ENCODE assay signal across 29 cellular contexts in genomic region chr16:57908409-57908987, GRCh38.
"Had no signal": no experiment of that assay in that cellular context is flagged by ENCODE, and none has a peak within 500 bp of the region (broad histone marks: within the 10 kb centered on the region; RNA-seq: fewer than 3 reads in every experiment).

No MANE protein-coding gene starts in this region.

- H3K4me2 ChIP-seq: neural progenitor cell had no signal

- H3K36me3 Mint-ChIP-seq: memory B cell; naive thymus-derived CD4-positive, alpha-beta T cell; neural progenitor cell; stimulated activated effector memory CD8-positive, alpha-beta T cell treated with anti-CD3 and anti-CD28 coated beads, Interleukin-12 subunit alpha, Interleukin-12 subunit beta, amount 100 ng/mL, for 72 hours; type B pancreatic cell had no signal

- H3K27ac ChIP-seq: esophagus muscularis mucosa, foreskin keratinocyte, heart right ventricle, neural progenitor cell, prostate gland, right atrium auricular region, sigmoid colon, testis, tibial artery had no signal

- H3K4me3 Mint-ChIP-seq: dendritic cell treated with granulocyte-macrophage colony-stimulating factor and Interleukin-4, amounts not matched to agents 40 ng/mL and 50 ng/mL, for 4 days; memory B cell; naive thymus-derived CD4-positive, alpha-beta T cell; nephron; neural progenitor cell; stimulated activated effector memory CD8-positive, alpha-beta T cell treated with anti-CD3 and anti-CD28 coated beads, Interleukin-12 subunit alpha, Interleukin-12 subunit beta, amount 100 ng/mL, for 72 hours; type B pancreatic cell had no signal

- H3K4me1 ChIP-seq: foreskin keratinocyte, neural progenitor cell, prostate gland, right atrium auricular region, sigmoid colon, testis, tibial artery had no signal

- H3K9me3 ChIP-seq: esophagus muscularis mucosa, heart right ventricle, prostate gland, right atrium auricular region, sigmoid colon, testis, tibial artery had no signal

- H3K9me3 Mint-ChIP-seq: dendritic cell treated with granulocyte-macrophage colony-stimulating factor and Interleukin-4, amounts not matched to agents 40 ng/mL and 50 ng/mL, for 4 days; memory B cell; naive thymus-derived CD4-positive, alpha-beta T cell; nephron; neural progenitor cell; stimulated activated effector memory CD8-positive, alpha-beta T cell treated with anti-CD3 and anti-CD28 coated beads, Interleukin-12 subunit alpha, Interleukin-12 subunit beta, amount 100 ng/mL, for 72 hours; type B pancreatic cell had no signal

- H2AFZ ChIP-seq: neural progenitor cell had no signal

- H3K9ac ChIP-seq: neural progenitor cell had no signal

- H3K27ac Mint-ChIP-seq: dendritic cell treated with granulocyte-macrophage colony-stimulating factor and Interleukin-4, amounts not matched to agents 40 ng/mL and 50 ng/mL, for 4 days; memory B cell; naive thymus-derived CD4-positive, alpha-beta T cell; nephron; neural progenitor cell; stimulated activated effector memory CD8-positive, alpha-beta T cell treated with anti-CD3 and anti-CD28 coated beads, Interleukin-12 subunit alpha, Interleukin-12 subunit beta, amount 100 ng/mL, for 72 hours; type B pancreatic cell had no signal

- H3K4me3 ChIP-seq: esophagus muscularis mucosa, heart right ventricle, lung, neural progenitor cell, prostate gland, right atrium auricular region, sigmoid colon, testis, tibial artery had no signal

- H3K36me3 ChIP-seq: esophagus muscularis mucosa, heart right ventricle, neural progenitor cell, prostate gland, right atrium auricular region, sigmoid colon, tibial artery had no signal

- ATAC-seq: foreskin keratinocyte; left lobe of liver; naive thymus-derived CD4-positive, alpha-beta T cell; stimulated activated effector memory CD8-positive, alpha-beta T cell treated with anti-CD3 and anti-CD28 coated beads, Interleukin-12 subunit alpha, Interleukin-12 subunit beta, amount 100 ng/mL, for 72 hours; stimulated activated naive CD8-positive, alpha-beta T cell treated with anti-CD3 and anti-CD28 coated beads, Interleukin-15, Interleukin-2, amounts not matched to agents 100 U/mL and 50 U/mL, for 24 hours had no signal

- H3K4me1 Mint-ChIP-seq: naive thymus-derived CD4-positive, alpha-beta T cell; nephron; stimulated activated effector memory CD8-positive, alpha-beta T cell treated with anti-CD3 and anti-CD28 coated beads, Interleukin-12 subunit alpha, Interleukin-12 subunit beta, amount 100 ng/mL, for 72 hours had no signal

- FAIRE-seq: colon, endothelial cell of umbilical vein, kidney had no signal

- H3K27me3 ChIP-seq: foreskin keratinocyte, right atrium auricular region, testis had no signal

- DNase-seq: effector CD8-positive, alpha-beta T cell; foreskin keratinocyte; glutamatergic neuron; heart right ventricle; hippocampal formation; kidney; midbrain; naive thymus-derived CD4-positive, alpha-beta T cell; nucleus accumbens; sigmoid colon; stimulated activated CD4-positive, alpha-beta T cell treated with anti-CD3 and anti-CD28 coated beads, Interleukin-2, amount 100 ng/mL, for 24 hours; stimulated activated CD4-positive, alpha-beta T cell treated with anti-CD3 and anti-CD28 coated beads, Interleukin-4, amount 100 ng/mL, for 24 hours; stimulated activated naive CD8-positive, alpha-beta T cell treated with anti-CD3 and anti-CD28 coated beads, Interleukin-15, Interleukin-2, amounts not matched to agents 100 U/mL and 50 U/mL, for 24 hours; substantia nigra; testis; tibial artery had no signal
